ENCODE assay signal across 2 cellular contexts in genomic region chr6:47897233-47897632, GRCh38.
TF ChIP-seq lines count a peak whose summit lies in the region.

No MANE protein-coding gene starts in this region.

TF ChIP-seq in SK-N-SH treated with all-trans-retinoic acid at 6 μM for 48 hours, 23 proteins besides CTCF, POLR2A, EP300 and RAD21 (continued from another document):
- no peak for TF ChIP-seq TSHZ2 (CRISPR knock-in tag; IDR thresholded peaks at IDR 0.05)
- TF ChIP-seq PATZ1 (CRISPR knock-in tag; IDR thresholded peaks at IDR 0.05; ENCODE audit: borderline replicate concordance), result no peak
- no peak for TF ChIP-seq OSR1 (CRISPR knock-in tag; IDR thresholded peaks at IDR 0.05)
- no peak for TF ChIP-seq TCF4 (CRISPR knock-in tag; IDR thresholded peaks at IDR 0.05; ENCODE audit: borderline replicate concordance)

TF ChIP-seq in SK-N-SH, 30 proteins besides CTCF, POLR2A, EP300 and RAD21 (continued from another document):
- TF ChIP-seq RCOR1 (IDR thresholded peaks at IDR 0.05; ENCODE audit: low read length), result no peak
- no peak for TF ChIP-seq POLR2AphosphoS5 (IDR thresholded peaks at IDR 0.05; ENCODE audit: low read depth, low read length)
- TF ChIP-seq JUND (IDR thresholded peaks at IDR 0.05), result no peak
- TF ChIP-seq USF1 (IDR thresholded peaks at IDR 0.05; ENCODE audit: borderline replicate concordance, low read depth), result no peak
- no peak for TF ChIP-seq EZH2phosphoT487 (IDR thresholded peaks at IDR 0.05; ENCODE audit: borderline replicate concordance, low read depth)
- no peak for TF ChIP-seq NFIC (IDR thresholded peaks at IDR 0.05; ENCODE audit: borderline replicate concordance)
- TF ChIP-seq ELF1 (IDR thresholded peaks at IDR 0.05), result no peak
- TF ChIP-seq ZBTB33 (IDR thresholded peaks at IDR 0.05; ENCODE audit: borderline replicate concordance, low read depth), result no peak
